In the genomic region with DNA sequence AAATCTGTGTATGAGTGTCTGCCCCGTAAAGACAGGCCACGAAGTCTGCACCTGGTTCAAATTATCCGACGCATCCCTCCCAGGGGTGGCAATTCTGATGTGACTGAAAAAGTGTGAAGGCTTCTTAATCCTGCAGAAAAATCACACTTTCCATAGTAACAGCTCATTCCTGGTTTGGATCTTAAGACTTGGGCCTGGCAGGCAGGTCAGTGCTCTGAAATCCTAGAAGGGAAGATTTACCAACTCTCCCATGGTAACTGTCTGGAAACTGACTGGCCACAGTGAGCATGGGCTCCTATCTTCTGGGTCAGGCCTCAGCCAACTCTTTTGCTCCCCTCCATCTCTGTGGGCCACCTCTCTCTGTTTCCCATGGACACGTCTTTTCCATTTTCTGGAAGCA, we compare ENCODE assay signal across 19 cellular contexts.
DNase-seq lines count a peak whose midpoint lies in the region; TF ChIP-seq lines count a peak whose summit lies in the region.
"Had no signal": no experiment of that assay in that cellular context is flagged by ENCODE, and none has a peak within 500 bp of the region (broad histone marks: within the 10 kb centered on the region; RNA-seq: fewer than 3 reads in every experiment).

No MANE protein-coding gene starts in this region.

- H3K4me1 ChIP-seq in HUES64 (ENCODE audit: insufficient read depth, low read length) (peaks cover 27% of the 10 kb centered on the region), mesodermal cell (ENCODE audit: control insufficient read depth, insufficient read depth, low read length, poor library complexity, severe bottlenecking) (peaks cover 66% of the 10 kb centered on the region), urinary bladder (ENCODE audit: insufficient read depth) (no peaks in the 10 kb centered on the region)

- no peaks in the 10 kb centered on the region for H3K36me3 ChIP-seq in HUES64 (ENCODE audit: insufficient read depth, low read length)
- no peaks in the 10 kb centered on the region for H3K36me3 ChIP-seq in mesodermal cell (ENCODE audit: control insufficient read depth, insufficient read depth, low read length)
- H3K36me3 ChIP-seq in urinary bladder (ENCODE audit: insufficient read depth), result no peaks in the 10 kb centered on the region
- H3K36me3 ChIP-seq: colonic mucosa, esophagus muscularis mucosa, MG63, thoracic aorta had no signal

- H3K9ac ChIP-seq in HUES64 (ENCODE audit: low read depth, low read length), result peak overlapping the region; percentile 49; the same call in 1 of the 2 replicates

- H3K27ac ChIP-seq in HUES64 (ENCODE audit: low read depth, low read length) (peak overlapping the region; percentile 82), mesodermal cell (ENCODE audit: low read depth, low read length, severe bottlenecking) (peak overlapping the region; percentile 98), urinary bladder (ENCODE audit: low read depth) (peak overlapping the region; percentile 26)
- H3K27ac ChIP-seq: colonic mucosa, thoracic aorta had no signal

- peak; percentile 56 for DNase-seq in choroid plexus epithelial cell (ENCODE audit: low read depth)
- no peak for DNase-seq in foreskin fibroblast
- no peak for DNase-seq in T-helper 1 cell
- no peak for DNase-seq in mesenteric fat pad (ENCODE audit: low spot score)
- DNase-seq in DMS79 treated with DMSO at 0.1 percent for 48 hours (lab: John Stamatoyannopoulos, UW), result no peak
- DNase-seq: activated CD4-positive, alpha-beta T cell treated with anti-CD3 and anti-CD28 coated beads, Interleukin-2, amount 50 U/mL, for 1 hour; activated T-cell treated with anti-CD3 and anti-CD28 coated beads, Interleukin-2, amount 50 U/mL, for 24 hours; CD4-positive, CD25-positive, alpha-beta regulatory T cell; colonic mucosa; NCI-H2029 treated with DMSO at 0.1 percent for 48 hours; NCI-H526; stimulated activated CD4-positive, alpha-beta T cell treated with anti-CD3 and anti-CD28 coated beads, Interleukin-12 subunit alpha, Interleukin-12 subunit beta, amount 100 ng/mL, for 4 hours had no signal

- H3K9me3 ChIP-seq in HUES64 (ENCODE audit: insufficient read depth, low read depth, low read length) (no peaks in the 10 kb centered on the region), mesodermal cell (ENCODE audit: control insufficient read depth, low read length) (no peaks in the 10 kb centered on the region)
- H3K9me3 ChIP-seq: colonic mucosa, esophagus muscularis mucosa, MG63, thoracic aorta had no signal

- no peaks in the 10 kb centered on the region for H3K27me3 ChIP-seq in HUES64 (ENCODE audit: insufficient read depth, low read length)
- H3K27me3 ChIP-seq: colonic mucosa, esophagus muscularis mucosa, MG63 had no signal

- 82% methylated on average over 5 of the region's 5 CpGs for WGBS in HUES64
- 47 to 52% methylated on average over 2 of the region's 5 CpGs for WGBS in mesodermal cell (ENCODE audit: insufficient coverage in 2 of 2), 2 experiments
- WGBS in urinary bladder, result 74% methylated on average over 5 of the region's 5 CpGs

- no peak for TF ChIP-seq CTCF in choroid plexus epithelial cell (conservative IDR thresholded peaks at IDR 0.05; ENCODE audit: low read depth, low read length)
- TF ChIP-seq CTCF in foreskin fibroblast (IDR thresholded peaks at IDR 0.05; ENCODE audit: low read depth, low read length), result no peak

- H3K4me3 ChIP-seq in HUES64 (ENCODE audit: low read length) (no peak overlapping the region), choroid plexus epithelial cell (ENCODE audit: low read depth, low read length) (no peak overlapping the region), mesodermal cell (ENCODE audit: extremely low read depth, insufficient read depth, low read length, poor library complexity, severe bottlenecking) (no peak overlapping the region), urinary bladder (ENCODE audit: low read depth, low read length) (no peak overlapping the region), foreskin fibroblast (ENCODE audit: low read depth in 1 of 2, low read length in 2 of 2) (no peak overlapping the region)
- H3K4me3 ChIP-seq: colonic mucosa, esophagus muscularis mucosa, lung, MG63, thoracic aorta had no signal

Comparison
In these comparisons a context has a peak if more than half of its experiments do, and no peak if none do; other contexts are left out.
1. H3K27ac ChIP-seq: peak in every context shown above with its lines; median percentile 98 in mesodermal cell; 82 in HUES64; 26 in urinary bladder.